21 cellular contexts compared by ENCODE assay signal in genomic region chr3:57746156-57747125, GRCh38. TPM values are rescaled to one million over a fixed set of nuclear protein-coding genes. Genes with fewer than 3 reads are reported as not detected.
DNase-seq lines count a peak whose midpoint lies in the region; ATAC-seq and TF ChIP-seq lines count a peak whose summit lies in the region.
"Had no signal": no experiment of that assay in that cellular context is flagged by ENCODE, and none has a peak within 500 bp of the region (broad histone marks: within the 10 kb centered on the region; RNA-seq: fewer than 3 reads in every experiment).

No MANE protein-coding gene starts in this region.

- no peaks in the 10 kb centered on the region for H3K36me3 Mint-ChIP-seq in MCF 10A (ENCODE audit: insufficient read depth, unreplicated experiment)

- CTCF ChIA-PET in mammary epithelial cell (lab: Charles Lee; ENCODE audit: low non-redundant PET) (no interaction called here), MCF 10A (lab: Yijun Ruan, JAX) (interaction anchor here (0.6 to 0.7 kb wide), 2 partner anchors 8 to 40 kb away, joined by 3 read pairs; no protein-coding TSS in a partner anchor)

- 88% methylated on average over 2 of the region's 22 CpGs for WGBS in mammary epithelial cell (ENCODE audit: low coverage, missing lambda C conversion rate)

- POLR2A ChIA-PET in MCF 10A (lab: Yijun Ruan, JAX): interaction anchor here (1.2 kb wide), 1 partner anchor 10 kb away, joined by 3 read pairs; the partner anchor contains the start of gene SLMAP

- H3K9me3 ChIP-seq in mammary epithelial cell (replicated peaks; ENCODE audit: insufficient read depth, low read length): no peaks in the 10 kb centered on the region
- no peaks in the 10 kb centered on the region for H3K9me3 ChIP-seq in effector memory CD4-positive, alpha-beta T cell (ENCODE audit: control insufficient read depth, low read length)
- no peaks in the 10 kb centered on the region for H3K9me3 ChIP-seq in BE2C
- H3K9me3 ChIP-seq: BLaER1, Caco-2 had no signal

- peaks cover 6% of the 10 kb centered on the region for H3K4me1 Mint-ChIP-seq in MCF 10A (ENCODE audit: insufficient read depth, unreplicated experiment)

- ATAC-seq in HG02610 (IDR thresholded peaks at IDR 0.05; ENCODE audit: unreplicated experiment): no peak
- ATAC-seq: Panc1, SK-N-SH treated with all-trans-retinoic acid at 6 μM for 48 hours had no signal

- DNase-seq in mammary epithelial cell (no peak), MCF 10A (ENCODE audit: unreplicated experiment) (no peak), NCI-H524 (lab: John Stamatoyannopoulos, UW) (peak; percentile 85 to 89), fibroblast of gingiva (ENCODE audit: low read depth) (peak; percentile 59), BE2C (no peak)
- no peak for DNase-seq in effector memory CD4-positive, alpha-beta T cell
- DNase-seq: Caco-2; CD4-positive, alpha-beta T cell; GDM1; Kasumi-1; MM.1S; NCI-H1048; NCI-H1417 treated with DMSO at 0.1 percent for 48 hours; NCI-H187; NCI-H446; NK-92 treated with Interleukin-12 subunit alpha and Interleukin-12 subunit beta, amount 100 ng/mL, for 24 hours; SIG-M5 had no signal

- no peak overlapping the region for H3K9ac ChIP-seq in mammary epithelial cell (ENCODE audit: insufficient read depth, low read length)
- H3K9ac ChIP-seq: BLaER1 had no signal

- peak overlapping the region; percentile 80 for H2AFZ ChIP-seq in mammary epithelial cell (ENCODE audit: low read depth, low read length)

- no TSS peak for BruUV-seq in mammary epithelial cell (replicated peaks; lab: Mats Ljungman, UMichigan)
- no TSS peak for BruUV-seq in MCF 10A (replicated peaks; lab: Mats Ljungman, UMichigan)

- no peak overlapping the region for H3K27ac ChIP-seq in mammary epithelial cell (ENCODE audit: insufficient read depth, low read depth, low read length)
- no peak overlapping the region for H3K27ac ChIP-seq in effector memory CD4-positive, alpha-beta T cell (ENCODE audit: insufficient read depth, low read length, poor library complexity, severe bottlenecking)
- H3K27ac ChIP-seq: BLaER1 had no signal

- in situ Hi-C loops in mammary epithelial cell (cut with MboI; ENCODE audit: low sequenced_read_pairs in 2 of 2): no loop called here

- H3K79me2 ChIP-seq in mammary epithelial cell (ENCODE audit: insufficient read depth, low read length): no peaks in the 10 kb centered on the region

- H3K4me3 ChIP-seq in mammary epithelial cell (replicated peaks in 1 of 3; ENCODE audit: insufficient read depth in 1 of 3, low read depth in 2 of 3, low read length in 3 of 3) (no peak overlapping the region), BE2C (ENCODE audit: low read depth, low read length) (no peak overlapping the region)
- H3K4me3 ChIP-seq in effector memory CD4-positive, alpha-beta T cell (ENCODE audit: insufficient read depth, low read depth, low read length, poor library complexity, severe bottlenecking): no peak overlapping the region
- H3K4me3 ChIP-seq: BLaER1 had no signal

- dilution Hi-C loops in mammary epithelial cell (cut with HindIII; ENCODE audit: low sequenced_read_pairs): no loop called here

- intact Hi-C loops in mammary epithelial cell (cut with micrococcal nuclease): no loop called here
- intact Hi-C loops in MCF 10A (cut with micrococcal nuclease): no loop called here

- no peaks in the 10 kb centered on the region for H3K27me3 Mint-ChIP-seq in MCF 10A (ENCODE audit: insufficient read depth, unreplicated experiment)
- H3K27me3 Mint-ChIP-seq: CD4-positive, alpha-beta T cell had no signal

- no peaks in the 10 kb centered on the region for H3K36me3 ChIP-seq in mammary epithelial cell (ENCODE audit: insufficient read depth, low read length)
- no peaks in the 10 kb centered on the region for H3K36me3 ChIP-seq in effector memory CD4-positive, alpha-beta T cell (ENCODE audit: control insufficient read depth, insufficient read depth, low read length)
- no peaks in the 10 kb centered on the region for H3K36me3 ChIP-seq in BE2C
- H3K36me3 ChIP-seq: BLaER1 had no signal

- H3K9me3 Mint-ChIP-seq in MCF 10A (ENCODE audit: unreplicated experiment): no peaks in the 10 kb centered on the region
- H3K9me3 Mint-ChIP-seq: CD4-positive, alpha-beta T cell had no signal

- TF ChIP-seq CTCF in mammary epithelial cell (conservative IDR thresholded peaks at IDR 0.05 in 1 of 2, IDR thresholded peaks at IDR 0.05 in 1 of 2; ENCODE audit: extremely low read depth in 1 of 2, insufficient read depth in 1 of 2, low read depth in 1 of 2, low read length in 2 of 2): no peak
- no peak for TF ChIP-seq CTCF in MCF 10A (IDR thresholded peaks at IDR 0.05; ENCODE audit: unreplicated experiment)
- TF ChIP-seq CTCF in BE2C (IDR thresholded peaks at IDR 0.05; ENCODE audit: low read depth, low read length): no peak

- H3K4me2 ChIP-seq in mammary epithelial cell (ENCODE audit: insufficient read depth, low read depth, low read length): no peak overlapping the region
- H3K4me2 ChIP-seq: BLaER1 had no signal

- H4K20me1 ChIP-seq in mammary epithelial cell (ENCODE audit: insufficient read depth, low read length): no peaks in the 10 kb centered on the region
- H4K20me1 ChIP-seq: BLaER1 had no signal

- H3K4me1 ChIP-seq in mammary epithelial cell (ENCODE audit: insufficient read depth, low read length) (peaks cover 2% of the 10 kb centered on the region), BE2C (no peaks in the 10 kb centered on the region)
- no peaks in the 10 kb centered on the region for H3K4me1 ChIP-seq in effector memory CD4-positive, alpha-beta T cell (ENCODE audit: control insufficient read depth, insufficient read depth, low read length, poor library complexity, severe bottlenecking)
- H3K4me1 ChIP-seq: Caco-2 had no signal

- H3K27ac Mint-ChIP-seq in MCF 10A (ENCODE audit: low read depth, unreplicated experiment): no peak overlapping the region
- H3K27ac Mint-ChIP-seq: CD4-positive, alpha-beta T cell had no signal

- H3K4me3 Mint-ChIP-seq in MCF 10A (ENCODE audit: unreplicated experiment): no peak overlapping the region
- H3K4me3 Mint-ChIP-seq: CD4-positive, alpha-beta T cell had no signal

- no peaks in the 10 kb centered on the region for H3K27me3 ChIP-seq in mammary epithelial cell (ENCODE audit: insufficient read depth, low read length)
- no peaks in the 10 kb centered on the region for H3K27me3 ChIP-seq in effector memory CD4-positive, alpha-beta T cell (replicated peaks; ENCODE audit: control insufficient read depth, insufficient read depth, low read length, poor library complexity, severe bottlenecking)
- H3K27me3 ChIP-seq in BE2C: no peaks in the 10 kb centered on the region
- H3K27me3 ChIP-seq: BLaER1 had no signal

RNA-seq across cellular contexts. Expression of gene SLMAP, which starts 9.7 kb away (rescaled TPM):
- total RNA-seq in mammary epithelial cell (100 to 1,000 TPM in 1 of 2 donors, 10 to 100 TPM in 1; 96.4 to 126 TPM), MCF 10A (2022) (71.0 and 77.9 TPM in 2 replicates)
- polyA plus RNA-seq in mammary epithelial cell: 31.9 TPM
- 137 TPM for polyA minus RNA-seq in mammary epithelial cell
- polyA plus RNA-seq in BE2C (2012; ENCODE audit: insufficient read depth, insufficient read length, low read depth): 11.4 TPM

RNA-seq across cellular contexts. Expression of gene DENND6A, which starts 53.6 kb away (rescaled TPM):
- total RNA-seq in mammary epithelial cell (10 to 100 TPM; 26.3 to 29.2 TPM), MCF 10A (2022) (21.2 and 22.3 TPM in 2 replicates)
- 10.3 TPM for polyA plus RNA-seq in mammary epithelial cell
- 59.1 TPM for polyA minus RNA-seq in mammary epithelial cell
- polyA plus RNA-seq in BE2C (2012; ENCODE audit: insufficient read depth, insufficient read length, low read depth): 3.5 TPM

Comparison
In these comparisons a context has a peak if more than half of its experiments do, and no peak if none do; other contexts are left out.
1. DNase-seq: peak in NCI-H524 (2 of 2) and fibroblast of gingiva (single experiment); none in mammary epithelial cell (single experiment), MCF 10A (single experiment), effector memory CD4-positive, alpha-beta T cell (0 of 3) and BE2C (single experiment).